ENCODE assay signal across 1 cellular context in the genomic region with DNA sequence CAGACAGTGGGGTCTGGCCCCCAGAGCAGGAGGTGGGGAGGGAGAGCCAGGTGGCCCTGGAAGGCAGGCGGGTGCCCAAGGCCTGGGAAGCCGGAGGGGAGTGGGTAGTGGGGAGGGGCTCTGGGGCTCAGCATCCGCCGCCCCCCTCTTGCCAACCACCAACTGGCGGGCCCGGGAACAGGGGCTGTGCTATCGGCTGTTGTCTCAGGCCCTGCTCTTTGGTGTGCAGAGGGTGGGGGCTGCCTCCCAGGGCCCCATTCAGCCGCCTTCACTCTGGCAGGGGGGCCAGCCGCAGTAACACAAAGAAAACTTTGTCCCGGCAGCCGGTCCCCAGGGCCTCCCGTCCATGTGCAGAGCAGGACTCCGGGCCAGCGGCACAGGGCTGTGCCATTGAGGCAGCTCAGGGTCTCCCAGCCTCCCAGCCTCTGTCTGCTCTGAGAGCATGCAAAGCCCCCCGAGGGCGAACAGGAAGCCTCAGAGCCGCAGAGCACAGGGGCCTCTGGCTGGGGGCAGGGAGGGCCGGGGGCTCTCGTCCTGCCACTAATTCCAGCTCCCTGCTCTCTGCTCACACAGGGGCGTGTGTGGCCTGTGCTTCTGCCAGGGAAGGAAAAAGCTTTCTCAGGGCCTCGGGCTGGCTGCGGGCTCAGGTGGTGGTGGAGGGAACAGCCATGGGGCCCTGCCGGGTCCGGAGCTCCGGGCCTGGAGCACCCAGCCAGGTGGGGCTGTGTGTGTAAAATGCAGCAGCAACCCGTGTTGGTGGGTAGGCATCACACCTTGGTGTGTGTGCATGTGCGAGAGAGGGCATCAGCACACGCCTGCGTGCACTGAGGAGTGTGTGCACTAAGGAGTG.
TF ChIP-seq lines count a peak whose summit lies in the region.

No MANE protein-coding gene starts in this region.

TF ChIP-seq in H1, 55 proteins besides CTCF, POLR2A, EP300 and RAD21:
- TF ChIP-seq FOSL1 (IDR thresholded peaks at IDR 0.05; ENCODE audit: insufficient read depth, low read depth, low read length) = no peak
- no peak for TF ChIP-seq HDAC2 (IDR thresholded peaks at IDR 0.05; ENCODE audit: borderline replicate concordance in 1 of 2, low read depth in 2 of 2, low read length in 2 of 2)
- TF ChIP-seq BRCA1 (IDR thresholded peaks at IDR 0.05; ENCODE audit: low read depth, low read length) = no peak
- no peak for TF ChIP-seq BCL11A (IDR thresholded peaks at IDR 0.05; ENCODE audit: low read depth in 2 of 2, low read length in 2 of 2)
- no peak for TF ChIP-seq POLR2AphosphoS5 (IDR thresholded peaks at IDR 0.05; ENCODE audit: low read depth, low read length)
- TF ChIP-seq CHD2 (IDR thresholded peaks at IDR 0.05; ENCODE audit: low read length) = no peak
- no peak for TF ChIP-seq E2F6 (IDR thresholded peaks at IDR 0.05)
- no peak for TF ChIP-seq TBP (IDR thresholded peaks at IDR 0.05; ENCODE audit: low read depth, low read length)
- TF ChIP-seq, protein P1, sequence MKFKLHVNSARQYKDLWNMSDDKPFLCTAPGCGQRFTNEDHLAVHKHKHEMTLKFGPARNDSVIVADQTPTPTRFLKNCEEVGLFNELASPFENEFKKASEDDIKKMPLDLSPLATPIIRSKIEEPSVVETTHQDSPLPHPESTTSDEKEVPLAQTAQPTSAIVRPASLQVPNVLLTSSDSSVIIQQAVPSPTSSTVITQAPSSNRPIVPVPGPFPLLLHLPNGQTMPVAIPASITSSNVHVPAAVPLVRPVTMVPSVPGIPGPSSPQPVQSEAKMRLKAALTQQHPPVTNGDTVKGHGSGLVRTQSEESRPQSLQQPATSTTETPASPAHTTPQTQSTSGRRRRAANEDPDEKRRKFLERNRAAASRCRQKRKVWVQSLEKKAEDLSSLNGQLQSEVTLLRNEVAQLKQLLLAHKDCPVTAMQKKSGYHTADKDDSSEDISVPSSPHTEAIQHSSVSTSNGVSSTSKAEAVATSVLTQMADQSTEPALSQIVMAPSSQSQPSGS (IDR thresholded peaks at IDR 0.05; ENCODE audit: low read length) = no peak
- TF ChIP-seq SIN3A (conservative IDR thresholded peaks at IDR 0.05 in 1 of 2, IDR thresholded peaks at IDR 0.05 in 1 of 2; ENCODE audit: low read depth in 1 of 2, low read length in 2 of 2) = no peak
- no peak for TF ChIP-seq TEAD4 (IDR thresholded peaks at IDR 0.05; ENCODE audit: low read depth, low read length)
- TF ChIP-seq GTF2F1 (IDR thresholded peaks at IDR 0.05; ENCODE audit: borderline replicate concordance, low read depth, low read length) = no peak
